In genomic region chr3:104584702-104585101, GRCh38 we compare ENCODE assay signal across 31 cellular contexts.
"Had no signal": no experiment of that assay in that cellular context is flagged by ENCODE, and none has a peak within 500 bp of the region (broad histone marks: within the 10 kb centered on the region; RNA-seq: fewer than 3 reads in every experiment).

No MANE protein-coding gene starts in this region.

- H3K4me1 Mint-ChIP-seq: activated CD4-positive, alpha-beta T cell treated with anti-CD3 and anti-CD28 coated beads for 36 hours; activated CD8-positive, alpha-beta memory T cell treated with anti-CD3 and anti-CD28 coated beads, Interleukin-2, amount 10 ng/mL, durations not matched to agents 7 days and 5 days; natural killer cell had no signal

- H3K9me3 Mint-ChIP-seq: activated naive CD4-positive, alpha-beta T cell treated with anti-CD3 and anti-CD28 coated beads, Interleukin-2, amount 50 U/mL, for 72 hours; activated T-helper 2 cell treated with anti-CD3 and anti-CD28 coated beads, Interferon-gamma antibody, Interleukin-2, Interleukin-4, amounts not matched to agents 10 μg/mL and 5 μg/mL and 100 μg/mL, durations not matched to agents 14 hours and 24 hours and 36 hours; stimulated activated naive CD8-positive, alpha-beta T cell treated with anti-CD3 and anti-CD28 coated beads, Interleukin-15, Interleukin-2, amounts not matched to agents 100 ng/mL and 50 ng/mL, for 24 hours had no signal

- H3K36me3 Mint-ChIP-seq: activated CD8-positive, alpha-beta memory T cell treated with anti-CD3 and anti-CD28 coated beads, Interleukin-2, amount 10 ng/mL, durations not matched to agents 7 days and 5 days; activated naive CD4-positive, alpha-beta T cell treated with anti-CD3 and anti-CD28 coated beads, Interleukin-2, amount 50 U/mL, for 72 hours; natural killer cell had no signal

- H3K9me3 ChIP-seq: colonic mucosa, heart right ventricle, lower lobe of right lung, neutrophil, pancreas, prostate gland, thoracic aorta, uterus had no signal

- H3K4me1 ChIP-seq: colonic mucosa, foreskin keratinocyte, heart right ventricle, lower lobe of right lung, pancreas, prostate gland, uterus had no signal

- H3K27me3 ChIP-seq: cardiac muscle cell, colonic mucosa, foreskin keratinocyte, heart right ventricle, neutrophil, pancreas, uterus had no signal

- DNase-seq: activated CD4-positive, alpha-beta T cell treated with anti-CD3 and anti-CD28 coated beads for 36 hours; activated CD4-positive, CD25-positive, alpha-beta regulatory T cell; activated CD8-positive, alpha-beta memory T cell treated with anti-CD3 and anti-CD28 coated beads, Interleukin-2, amount 10 ng/mL, durations not matched to agents 7 days and 5 days; activated CD8-positive, alpha-beta T cell treated with anti-CD3 and anti-CD28 coated beads, Interleukin-2, amount 10 ng/mL, durations not matched to agents 7 days and 5 days; activated T-cell treated with anti-CD3 and anti-CD28 coated beads, Interleukin-2, amount 50 U/mL, for 48 hours; cerebellar nuclear complex; colonic mucosa; effector memory CD4-positive, alpha-beta T cell; erythroblast; foreskin keratinocyte; heart right ventricle; lower lobe of right lung; mesendoderm; natural killer cell; pancreas; retina; stimulated activated CD4-positive, alpha-beta T cell treated with anti-CD3 and anti-CD28 coated beads, Interleukin-12 subunit alpha, Interleukin-12 subunit beta, amount 100 ng/mL, for 4 hours; stimulated activated CD4-positive, alpha-beta T cell treated with anti-CD3 and anti-CD28 coated beads, Interleukin-4, amount 100 ng/mL, for 1 hour; T-helper 1 cell; trophoblast cell; uterus had no signal

- H3K27ac Mint-ChIP-seq: activated CD4-positive, alpha-beta T cell treated with anti-CD3 and anti-CD28 coated beads for 36 hours; activated CD8-positive, alpha-beta memory T cell treated with anti-CD3 and anti-CD28 coated beads, Interleukin-2, amount 10 ng/mL, durations not matched to agents 7 days and 5 days; activated CD8-positive, alpha-beta T cell treated with anti-CD3 and anti-CD28 coated beads, Interleukin-2, amount 10 ng/mL, durations not matched to agents 7 days and 5 days; activated naive CD4-positive, alpha-beta T cell treated with anti-CD3 and anti-CD28 coated beads, Interleukin-2, amount 50 U/mL, for 72 hours; activated T-helper 2 cell treated with anti-CD3 and anti-CD28 coated beads, Interferon-gamma antibody, Interleukin-2, Interleukin-4, amounts not matched to agents 10 μg/mL and 5 μg/mL and 100 μg/mL, durations not matched to agents 14 hours and 24 hours and 36 hours; natural killer cell; stimulated activated naive CD8-positive, alpha-beta T cell treated with anti-CD3 and anti-CD28 coated beads, Interleukin-15, Interleukin-2, amounts not matched to agents 100 ng/mL and 50 ng/mL, for 24 hours had no signal

- H3K4me3 ChIP-seq: cardiac muscle cell, colonic mucosa, heart right ventricle, lower lobe of right lung, pancreas, prostate gland, skin epidermis, thoracic aorta, uterus had no signal

- H3K27ac ChIP-seq: cardiac muscle cell, colonic mucosa, foreskin keratinocyte, heart right ventricle, lower lobe of right lung, neutrophil, pancreas, prostate gland, skin epidermis, thoracic aorta, uterus had no signal

- H3K36me3 ChIP-seq: cardiac muscle cell, colonic mucosa, heart right ventricle, lower lobe of right lung, neutrophil, pancreas, prostate gland, thoracic aorta, uterus had no signal

- ATAC-seq: activated CD4-positive, alpha-beta T cell treated with anti-CD3 and anti-CD28 coated beads for 36 hours; activated CD8-positive, alpha-beta memory T cell treated with anti-CD3 and anti-CD28 coated beads, Interleukin-2, amount 10 ng/mL, durations not matched to agents 7 days and 5 days; activated CD8-positive, alpha-beta T cell treated with anti-CD3 and anti-CD28 coated beads, Interleukin-2, amount 10 ng/mL, durations not matched to agents 7 days and 5 days; activated naive CD4-positive, alpha-beta T cell treated with anti-CD3 and anti-CD28 coated beads, Interleukin-2, amount 50 U/mL, for 72 hours; foreskin keratinocyte; heart right ventricle; left lobe of liver; natural killer cell; pancreas; sciatic nerve had no signal

- H3K4me3 Mint-ChIP-seq: activated CD4-positive, alpha-beta T cell treated with anti-CD3 and anti-CD28 coated beads for 36 hours; activated CD8-positive, alpha-beta memory T cell treated with anti-CD3 and anti-CD28 coated beads, Interleukin-2, amount 10 ng/mL, durations not matched to agents 7 days and 5 days; activated CD8-positive, alpha-beta T cell treated with anti-CD3 and anti-CD28 coated beads, Interleukin-2, amount 10 ng/mL, durations not matched to agents 7 days and 5 days; natural killer cell; stimulated activated naive CD8-positive, alpha-beta T cell treated with anti-CD3 and anti-CD28 coated beads, Interleukin-15, Interleukin-2, amounts not matched to agents 100 ng/mL and 50 ng/mL, for 24 hours had no signal
